Comparison of ENCODE assay signal across 1 cellular context in the genomic region with DNA sequence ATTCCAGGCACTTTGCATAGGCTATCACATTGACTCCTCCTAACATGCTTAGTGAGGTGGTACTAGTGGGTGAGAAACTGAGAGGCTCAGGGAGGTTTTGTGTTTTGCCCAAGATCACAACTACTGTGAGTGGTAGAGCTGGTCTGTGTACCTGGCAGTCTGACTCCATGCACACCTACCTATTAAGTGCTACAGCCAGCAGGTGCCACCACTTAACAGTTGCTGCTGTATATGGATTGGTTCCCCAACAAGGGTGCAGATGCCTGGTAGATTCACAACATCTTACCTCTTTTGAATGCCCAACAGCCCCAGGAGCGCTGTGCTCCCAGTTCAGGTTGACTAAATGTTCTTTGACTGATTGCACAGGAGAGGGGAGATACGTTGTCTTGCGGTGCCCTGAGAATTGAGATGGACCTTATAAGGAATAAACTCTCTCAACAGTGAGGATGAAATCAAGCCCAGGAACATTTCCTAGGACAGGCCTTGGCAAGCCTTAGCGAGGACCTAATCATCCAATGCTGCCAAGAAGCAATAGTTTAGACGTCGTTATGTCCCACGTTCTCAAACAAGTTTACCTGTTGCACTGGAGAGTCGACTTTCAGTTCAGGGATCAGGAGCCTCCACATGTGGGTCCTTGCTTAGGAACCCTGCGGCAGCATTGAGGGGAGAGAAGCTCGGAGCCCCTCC.
TF ChIP-seq lines count a peak whose summit lies in the region.

No MANE protein-coding gene starts in this region.

TF ChIP-seq in A549, 52 proteins besides CTCF, POLR2A, EP300 and RAD21 (continued from another document):
- TF ChIP-seq, protein P1, sequence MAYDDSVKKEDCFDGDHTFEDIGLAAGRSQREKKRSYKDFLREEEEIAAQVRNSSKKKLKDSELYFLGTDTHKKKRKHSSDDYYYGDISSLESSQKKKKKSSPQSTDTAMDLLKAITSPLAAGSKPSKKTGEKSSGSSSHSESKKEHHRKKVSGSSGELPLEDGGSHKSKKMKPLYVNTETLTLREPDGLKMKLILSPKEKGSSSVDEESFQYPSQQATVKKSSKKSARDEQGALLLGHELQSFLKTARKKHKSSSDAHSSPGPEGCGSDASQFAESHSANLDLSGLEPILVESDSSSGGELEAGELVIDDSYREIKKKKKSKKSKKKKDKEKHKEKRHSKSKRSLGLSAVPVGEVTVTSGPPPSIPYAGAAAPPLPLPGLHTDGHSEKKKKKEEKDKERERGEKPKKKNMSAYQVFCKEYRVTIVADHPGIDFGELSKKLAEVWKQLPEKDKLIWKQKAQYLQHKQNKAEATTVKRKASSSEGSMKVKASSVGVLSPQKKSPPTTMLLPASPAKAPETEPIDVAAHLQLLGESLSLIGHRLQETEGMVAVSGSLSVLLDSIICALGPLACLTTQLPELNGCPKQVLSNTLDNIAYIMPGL (CRISPR knock-in tag; IDR thresholded peaks at IDR 0.05; ENCODE audit: borderline replicate concordance): no peak
- TF ChIP-seq HOXA7 (CRISPR knock-in tag; IDR thresholded peaks at IDR 0.05): no peak
- no peak for TF ChIP-seq RCOR1 (IDR thresholded peaks at IDR 0.05; ENCODE audit: low read depth, low read length)
- no peak for TF ChIP-seq KDM5A (IDR thresholded peaks at IDR 0.05)
- no peak for TF ChIP-seq ZSCAN20 (CRISPR knock-in tag; IDR thresholded peaks at IDR 0.05)
